In genomic region chr7:151875862-151876111, GRCh38 we compare ENCODE assay signal across 8 cellular contexts. TPM values are rescaled to one million over a fixed set of nuclear protein-coding genes. Genes with fewer than 3 reads are reported as not detected.
DNase-seq lines count a peak whose midpoint lies in the region; ATAC-seq, FAIRE-seq and TF ChIP-seq lines count a peak whose summit lies in the region.

No MANE protein-coding gene starts in this region.

- TF ChIP-seq CTCF in GM12864 (IDR thresholded peaks at IDR 0.05; ENCODE audit: low read depth, low read length, missing control alignments) (no peak), fibroblast of the aortic adventitia (IDR thresholded peaks at IDR 0.05; ENCODE audit: insufficient read depth, low read length) (no peak), pancreas (IDR thresholded peaks at IDR 0.05) (no peak)

- peaks cover 23% of the 10 kb centered on the region for H3K4me1 Mint-ChIP-seq in T-helper 17 cell

- 0% methylated on average over 10 to 12 of the region's 15 CpGs for WGBS in pancreas, 2 donors

- H3K36me3 ChIP-seq in pancreas = no peaks in the 10 kb centered on the region

- DNase-seq in GM12864 (ENCODE audit: low read depth) (no peak), T-helper 17 cell (no peak), fibroblast of the aortic adventitia (ENCODE audit: low read depth) (peak; percentile 18), pancreas (no peak), Ammon's horn (ENCODE audit: low spot score) (no peak), NCI-H2081 (lab: John Stamatoyannopoulos, UW) (no peak)

- peak overlapping the region; percentile 89 for H3K27ac Mint-ChIP-seq in T-helper 17 cell

- peaks cover 3% of the 10 kb centered on the region for H3K36me3 Mint-ChIP-seq in T-helper 17 cell (ENCODE audit: low read depth)

- peak; percentile 61 for ATAC-seq in T-helper 17 cell
- ATAC-seq in pancreas = peak; percentile 79 to 88 (median 80)
- ATAC-seq in HG03520 (IDR thresholded peaks at IDR 0.05; ENCODE audit: unreplicated experiment) = no peak
- no peak for ATAC-seq in HG03378 (IDR thresholded peaks at IDR 0.05; ENCODE audit: unreplicated experiment)

- peak overlapping the region; percentile 35 for H3K4me3 ChIP-seq in GM12864 (ENCODE audit: low read depth, low read length)
- peak overlapping the region; percentile 67 for H3K4me3 ChIP-seq in fibroblast of the aortic adventitia (ENCODE audit: low read depth, low read length)
- H3K4me3 ChIP-seq in pancreas = peak overlapping the region; percentile 65 to 95 (median 70)

- FAIRE-seq in pancreas (lab: Jason Lieb, UNC) = no peak

- H3K9me3 ChIP-seq in T-helper 17 cell (ENCODE audit: control insufficient read depth, low read length, poor library complexity, severe bottlenecking) = no peaks in the 10 kb centered on the region
- no peaks in the 10 kb centered on the region for H3K9me3 ChIP-seq in pancreas

- H3K4me3 Mint-ChIP-seq in T-helper 17 cell = peak overlapping the region; percentile 99

- no peaks in the 10 kb centered on the region for H3K27me3 ChIP-seq in pancreas

- H3K27me3 Mint-ChIP-seq in T-helper 17 cell = no peaks in the 10 kb centered on the region

- intact Hi-C loops in pancreas (cut with DNase I) = no loop called here

- H3K27ac ChIP-seq in pancreas = peak overlapping the region; percentile 81 to 98 (median 91)

- peaks cover 0 to 8% (median 7%) of the 10 kb centered on the region in 3 donors for H3K4me1 ChIP-seq in pancreas

RNA-seq across cellular contexts. Expression of gene PRKAG2, which starts 1.1 kb away (rescaled TPM):
- 10 to 100 TPM; 41.3 to 51.8 TPM for total RNA-seq in T-helper 17 cell
- 9.6 and 10.0 TPM in 2 replicates for total RNA-seq in fibroblast of the aortic adventitia (ENCODE audit: low replicate concordance)
- 10 to 100 TPM in 2 of 6 donors, 1 to 10 TPM in 4; 7.4 to 16.7 (median 9.2) TPM for total RNA-seq in pancreas
- polyA plus RNA-seq in pancreas = 10 to 100 TPM in 1 of 2 donors, 1 to 10 TPM in 1; 8.6 to 13.1 TPM

Comparison
In these comparisons a context has a peak if more than half of its experiments do, and no peak if none do; other contexts are left out.
1. ATAC-seq: peak in T-helper 17 cell (single experiment) and pancreas (4 of 4); none in HG03520 (single experiment) and HG03378 (single experiment).
2. Peak in every context shown above with its lines, with median percentiles within 50 percentile points of each other: H3K4me3 ChIP-seq.